ENCODE assay signal across 1 cellular context in the genomic region with DNA sequence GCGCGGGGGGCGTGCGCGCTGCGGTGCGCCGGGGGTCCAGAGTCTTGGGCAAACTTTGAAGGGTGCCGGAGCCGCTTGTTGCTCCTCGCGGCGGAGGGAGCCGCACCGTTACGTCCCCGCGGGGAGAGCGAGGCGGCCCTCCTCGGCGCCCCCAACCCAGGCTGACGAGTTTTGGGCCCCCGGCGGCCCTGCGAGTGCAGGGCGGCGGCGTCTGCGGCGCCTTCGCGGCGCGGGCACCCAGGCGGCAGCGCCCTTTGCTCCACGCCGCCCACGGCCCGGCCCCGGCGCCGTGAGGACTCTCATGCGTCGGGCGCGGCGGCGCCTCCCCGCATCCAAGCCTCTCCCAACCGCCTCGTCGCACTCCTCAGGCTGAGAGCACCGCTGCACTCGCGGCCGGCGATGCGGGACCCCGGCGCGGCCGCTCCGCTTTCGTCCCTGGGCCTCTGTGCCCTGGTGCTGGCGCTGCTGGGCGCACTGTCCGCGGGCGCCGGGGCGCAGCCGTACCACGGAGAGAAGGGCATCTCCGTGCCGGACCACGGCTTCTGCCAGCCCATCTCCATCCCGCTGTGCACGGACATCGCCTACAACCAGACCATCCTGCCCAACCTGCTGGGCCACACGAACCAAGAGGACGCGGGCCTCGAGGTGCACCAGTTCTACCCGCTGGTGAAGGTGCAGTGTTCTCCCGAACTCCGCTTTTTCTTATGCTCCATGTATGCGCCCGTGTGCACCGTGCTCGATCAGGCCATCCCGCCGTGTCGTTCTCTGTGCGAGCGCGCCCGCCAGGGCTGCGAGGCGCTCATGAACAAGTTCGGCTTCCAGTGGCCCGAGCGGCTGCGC.
TF ChIP-seq lines count a peak whose summit lies in the region.

No MANE protein-coding gene starts in this region.

TF ChIP-seq in WTC11, 78 proteins besides CTCF, POLR2A, EP300 and RAD21 (continued from another document and continues in another):
- TF ChIP-seq, protein P1, sequence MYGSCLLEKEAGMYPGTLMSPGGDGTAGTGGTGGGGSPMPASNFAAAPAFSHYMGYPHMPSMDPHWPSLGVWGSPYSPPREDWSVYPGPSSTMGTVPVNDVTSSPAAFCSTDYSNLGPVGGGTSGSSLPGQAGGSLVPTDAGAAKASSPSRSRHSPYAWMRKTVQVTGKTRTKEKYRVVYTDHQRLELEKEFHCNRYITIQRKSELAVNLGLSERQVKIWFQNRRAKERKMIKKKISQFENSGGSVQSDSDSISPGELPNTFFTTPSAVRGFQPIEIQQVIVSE (CRISPR knock-in tag; IDR thresholded peaks at IDR 0.05; ENCODE audit: borderline replicate concordance) = no peak
- TF ChIP-seq TP53 (CRISPR knock-in tag; IDR thresholded peaks at IDR 0.05) (no peak), CBFB (CRISPR knock-in tag; IDR thresholded peaks at IDR 0.05; ENCODE audit: low read depth) (no peak), JUN (CRISPR knock-in tag; IDR thresholded peaks at IDR 0.05) (0 out of 2 replicates have a peak, but pooled peaks have one; percentile 59), SOX15 (CRISPR knock-in tag; IDR thresholded peaks at IDR 0.05) (no peak), HMGA2 (CRISPR knock-in tag; IDR thresholded peaks at IDR 0.05) (no peak), EMX1 (CRISPR knock-in tag; IDR thresholded peaks at IDR 0.05) (no peak), FOXJ3 (CRISPR knock-in tag; IDR thresholded peaks at IDR 0.05; ENCODE audit: borderline replicate concordance) (no peak), ZNF396 (CRISPR knock-in tag; IDR thresholded peaks at IDR 0.05; ENCODE audit: borderline replicate concordance) (no peak), AFF4 (CRISPR knock-in tag; IDR thresholded peaks at IDR 0.05; ENCODE audit: borderline replicate concordance) (no peak), ZBTB21 (CRISPR knock-in tag; IDR thresholded peaks at IDR 0.05; ENCODE audit: borderline replicate concordance) (peak; percentile 52; the same call in 1 of the 2 replicates), IRF2 (CRISPR knock-in tag; IDR thresholded peaks at IDR 0.05; ENCODE audit: borderline replicate concordance, low read depth) (peak; percentile 16; the same call in 1 of the 2 replicates), KAT7 (CRISPR knock-in tag; IDR thresholded peaks at IDR 0.05; ENCODE audit: borderline replicate concordance) (0 out of 2 replicates have a peak, but pooled peaks have one; percentile 63), TEAD4 (CRISPR knock-in tag; IDR thresholded peaks at IDR 0.05) (no peak), CREM (CRISPR knock-in tag; IDR thresholded peaks at IDR 0.05) (0 out of 2 replicates have a peak, but pooled peaks have one; percentile 7), SP1 (CRISPR knock-in tag; conservative IDR thresholded peaks at IDR 0.05) (0 out of 2 replicates have a peak, but pooled peaks have one; percentile 11), E2F1 (CRISPR knock-in tag; IDR thresholded peaks at IDR 0.05) (no peak), RORB (CRISPR knock-in tag; IDR thresholded peaks at IDR 0.05) (no peak), TCF7 (CRISPR knock-in tag; IDR thresholded peaks at IDR 0.05; ENCODE audit: low read depth) (no peak), ZNF423 (CRISPR knock-in tag; IDR thresholded peaks at IDR 0.05) (no peak), ATF2 (CRISPR knock-in tag; IDR thresholded peaks at IDR 0.05; ENCODE audit: borderline replicate concordance, low read depth) (no peak)
- TF ChIP-seq, protein P2, sequence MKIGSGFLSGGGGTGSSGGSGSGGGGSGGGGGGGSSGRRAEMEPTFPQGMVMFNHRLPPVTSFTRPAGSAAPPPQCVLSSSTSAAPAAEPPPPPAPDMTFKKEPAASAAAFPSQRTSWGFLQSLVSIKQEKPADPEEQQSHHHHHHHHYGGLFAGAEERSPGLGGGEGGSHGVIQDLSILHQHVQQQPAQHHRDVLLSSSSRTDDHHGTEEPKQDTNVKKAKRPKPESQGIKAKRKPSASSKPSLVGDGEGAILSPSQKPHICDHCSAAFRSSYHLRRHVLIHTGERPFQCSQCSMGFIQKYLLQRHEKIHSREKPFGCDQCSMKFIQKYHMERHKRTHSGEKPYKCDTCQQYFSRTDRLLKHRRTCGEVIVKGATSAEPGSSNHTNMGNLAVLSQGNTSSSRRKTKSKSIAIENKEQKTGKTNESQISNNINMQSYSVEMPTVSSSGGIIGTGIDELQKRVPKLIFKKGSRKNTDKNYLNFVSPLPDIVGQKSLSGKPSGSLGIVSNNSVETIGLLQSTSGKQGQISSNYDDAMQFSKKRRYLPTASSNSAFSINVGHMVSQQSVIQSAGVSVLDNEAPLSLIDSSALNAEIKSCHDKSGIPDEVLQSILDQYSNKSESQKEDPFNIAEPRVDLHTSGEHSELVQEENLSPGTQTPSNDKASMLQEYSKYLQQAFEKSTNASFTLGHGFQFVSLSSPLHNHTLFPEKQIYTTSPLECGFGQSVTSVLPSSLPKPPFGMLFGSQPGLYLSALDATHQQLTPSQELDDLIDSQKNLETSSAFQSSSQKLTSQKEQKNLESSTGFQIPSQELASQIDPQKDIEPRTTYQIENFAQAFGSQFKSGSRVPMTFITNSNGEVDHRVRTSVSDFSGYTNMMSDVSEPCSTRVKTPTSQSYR (CRISPR knock-in tag; IDR thresholded peaks at IDR 0.05) = peak; percentile 20; the same call in 1 of the 2 replicates
- TF ChIP-seq, protein P3, sequence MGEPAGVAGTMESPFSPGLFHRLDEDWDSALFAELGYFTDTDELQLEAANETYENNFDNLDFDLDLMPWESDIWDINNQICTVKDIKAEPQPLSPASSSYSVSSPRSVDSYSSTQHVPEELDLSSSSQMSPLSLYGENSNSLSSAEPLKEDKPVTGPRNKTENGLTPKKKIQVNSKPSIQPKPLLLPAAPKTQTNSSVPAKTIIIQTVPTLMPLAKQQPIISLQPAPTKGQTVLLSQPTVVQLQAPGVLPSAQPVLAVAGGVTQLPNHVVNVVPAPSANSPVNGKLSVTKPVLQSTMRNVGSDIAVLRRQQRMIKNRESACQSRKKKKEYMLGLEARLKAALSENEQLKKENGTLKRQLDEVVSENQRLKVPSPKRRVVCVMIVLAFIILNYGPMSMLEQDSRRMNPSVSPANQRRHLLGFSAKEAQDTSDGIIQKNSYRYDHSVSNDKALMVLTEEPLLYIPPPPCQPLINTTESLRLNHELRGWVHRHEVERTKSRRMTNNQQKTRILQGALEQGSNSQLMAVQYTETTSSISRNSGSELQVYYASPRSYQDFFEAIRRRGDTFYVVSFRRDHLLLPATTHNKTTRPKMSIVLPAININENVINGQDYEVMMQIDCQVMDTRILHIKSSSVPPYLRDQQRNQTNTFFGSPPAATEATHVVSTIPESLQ (CRISPR knock-in tag; IDR thresholded peaks at IDR 0.05) = no peak
- TF ChIP-seq, protein P4, sequence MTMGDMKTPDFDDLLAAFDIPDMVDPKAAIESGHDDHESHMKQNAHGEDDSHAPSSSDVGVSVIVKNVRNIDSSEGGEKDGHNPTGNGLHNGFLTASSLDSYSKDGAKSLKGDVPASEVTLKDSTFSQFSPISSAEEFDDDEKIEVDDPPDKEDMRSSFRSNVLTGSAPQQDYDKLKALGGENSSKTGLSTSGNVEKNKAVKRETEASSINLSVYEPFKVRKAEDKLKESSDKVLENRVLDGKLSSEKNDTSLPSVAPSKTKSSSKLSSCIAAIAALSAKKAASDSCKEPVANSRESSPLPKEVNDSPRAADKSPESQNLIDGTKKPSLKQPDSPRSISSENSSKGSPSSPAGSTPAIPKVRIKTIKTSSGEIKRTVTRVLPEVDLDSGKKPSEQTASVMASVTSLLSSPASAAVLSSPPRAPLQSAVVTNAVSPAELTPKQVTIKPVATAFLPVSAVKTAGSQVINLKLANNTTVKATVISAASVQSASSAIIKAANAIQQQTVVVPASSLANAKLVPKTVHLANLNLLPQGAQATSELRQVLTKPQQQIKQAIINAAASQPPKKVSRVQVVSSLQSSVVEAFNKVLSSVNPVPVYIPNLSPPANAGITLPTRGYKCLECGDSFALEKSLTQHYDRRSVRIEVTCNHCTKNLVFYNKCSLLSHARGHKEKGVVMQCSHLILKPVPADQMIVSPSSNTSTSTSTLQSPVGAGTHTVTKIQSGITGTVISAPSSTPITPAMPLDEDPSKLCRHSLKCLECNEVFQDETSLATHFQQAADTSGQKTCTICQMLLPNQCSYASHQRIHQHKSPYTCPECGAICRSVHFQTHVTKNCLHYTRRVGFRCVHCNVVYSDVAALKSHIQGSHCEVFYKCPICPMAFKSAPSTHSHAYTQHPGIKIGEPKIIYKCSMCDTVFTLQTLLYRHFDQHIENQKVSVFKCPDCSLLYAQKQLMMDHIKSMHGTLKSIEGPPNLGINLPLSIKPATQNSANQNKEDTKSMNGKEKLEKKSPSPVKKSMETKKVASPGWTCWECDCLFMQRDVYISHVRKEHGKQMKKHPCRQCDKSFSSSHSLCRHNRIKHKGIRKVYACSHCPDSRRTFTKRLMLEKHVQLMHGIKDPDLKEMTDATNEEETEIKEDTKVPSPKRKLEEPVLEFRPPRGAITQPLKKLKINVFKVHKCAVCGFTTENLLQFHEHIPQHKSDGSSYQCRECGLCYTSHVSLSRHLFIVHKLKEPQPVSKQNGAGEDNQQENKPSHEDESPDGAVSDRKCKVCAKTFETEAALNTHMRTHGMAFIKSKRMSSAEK (CRISPR knock-in tag; IDR thresholded peaks at IDR 0.05; ENCODE audit: borderline replicate concordance) = no peak
- TF ChIP-seq, protein P5, sequence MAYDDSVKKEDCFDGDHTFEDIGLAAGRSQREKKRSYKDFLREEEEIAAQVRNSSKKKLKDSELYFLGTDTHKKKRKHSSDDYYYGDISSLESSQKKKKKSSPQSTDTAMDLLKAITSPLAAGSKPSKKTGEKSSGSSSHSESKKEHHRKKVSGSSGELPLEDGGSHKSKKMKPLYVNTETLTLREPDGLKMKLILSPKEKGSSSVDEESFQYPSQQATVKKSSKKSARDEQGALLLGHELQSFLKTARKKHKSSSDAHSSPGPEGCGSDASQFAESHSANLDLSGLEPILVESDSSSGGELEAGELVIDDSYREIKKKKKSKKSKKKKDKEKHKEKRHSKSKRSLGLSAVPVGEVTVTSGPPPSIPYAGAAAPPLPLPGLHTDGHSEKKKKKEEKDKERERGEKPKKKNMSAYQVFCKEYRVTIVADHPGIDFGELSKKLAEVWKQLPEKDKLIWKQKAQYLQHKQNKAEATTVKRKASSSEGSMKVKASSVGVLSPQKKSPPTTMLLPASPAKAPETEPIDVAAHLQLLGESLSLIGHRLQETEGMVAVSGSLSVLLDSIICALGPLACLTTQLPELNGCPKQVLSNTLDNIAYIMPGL (CRISPR knock-in tag; IDR thresholded peaks at IDR 0.05) = no peak; the same call in 1 of the 2 replicates
- TF ChIP-seq, protein P6, sequence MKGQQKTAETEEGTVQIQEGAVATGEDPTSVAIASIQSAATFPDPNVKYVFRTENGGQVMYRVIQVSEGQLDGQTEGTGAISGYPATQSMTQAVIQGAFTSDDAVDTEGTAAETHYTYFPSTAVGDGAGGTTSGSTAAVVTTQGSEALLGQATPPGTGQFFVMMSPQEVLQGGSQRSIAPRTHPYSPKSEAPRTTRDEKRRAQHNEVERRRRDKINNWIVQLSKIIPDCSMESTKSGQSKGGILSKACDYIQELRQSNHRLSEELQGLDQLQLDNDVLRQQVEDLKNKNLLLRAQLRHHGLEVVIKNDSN (CRISPR knock-in tag; IDR thresholded peaks at IDR 0.05) = no peak
